23 cellular contexts compared by ENCODE assay signal in the genomic region with DNA sequence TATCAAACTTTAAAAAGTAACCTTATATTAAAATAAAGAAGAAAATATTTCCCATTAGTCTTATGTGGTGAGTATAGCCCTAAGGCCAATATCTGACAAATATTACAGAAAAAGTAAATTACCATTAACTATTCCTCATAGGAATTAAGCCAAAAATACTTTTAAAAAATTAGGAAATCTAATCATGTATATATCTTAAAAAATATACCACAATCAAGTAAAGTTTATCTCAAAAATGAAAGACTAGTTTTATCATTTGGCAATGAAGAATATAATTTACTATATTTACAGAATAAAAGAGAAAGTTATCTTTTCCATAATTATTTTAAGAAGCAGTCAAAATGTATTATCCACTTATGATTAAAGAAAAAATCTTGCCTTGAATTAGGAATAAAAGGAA.
A peak's percentile ranks its signal among the peaks of the same experiment; 100 is the strongest.
DNase-seq lines count a peak whose midpoint lies in the region; ATAC-seq, FAIRE-seq and TF ChIP-seq lines count a peak whose summit lies in the region.
"Had no signal": no experiment of that assay in that cellular context is flagged by ENCODE, and none has a peak within 500 bp of the region (broad histone marks: within the 10 kb centered on the region; RNA-seq: fewer than 3 reads in every experiment).

No MANE protein-coding gene starts in this region.

- H2AFZ ChIP-seq in SK-N-SH (ENCODE audit: low read depth): no peak overlapping the region
- H2AFZ ChIP-seq: GM23338 had no signal

- no peak for ATAC-seq in SK-N-SH treated with all-trans-retinoic acid at 6 μM for 48 hours
- ATAC-seq in esophagus mucosa: no peak
- ATAC-seq: GM12878, GM23338, HCT116 had no signal

- H3K27ac ChIP-seq in SK-N-SH (ENCODE audit: low read depth in 2 of 2, low read length in 1 of 2): no peak overlapping the region
- H3K27ac ChIP-seq in small intestine (ENCODE audit: low read depth in 1 of 2, low read length in 1 of 2): no peak overlapping the region
- H3K27ac ChIP-seq: 22Rv1; BLaER1 treated with 17β-estradiol and CSF1 and Interleukin-3, amounts not matched to agents 10 nM and 100 nM had no signal

- no peak overlapping the region for H3K9ac ChIP-seq in SK-N-SH
- H3K9ac ChIP-seq: BLaER1 treated with 17β-estradiol and CSF1 and Interleukin-3, amounts not matched to agents 10 nM and 100 nM had no signal

- POLR2A ChIA-PET in SK-N-SH (lab: Yijun Ruan, JAX): no interaction called here

- no peaks in the 10 kb centered on the region for H4K20me1 ChIP-seq in SK-N-SH (ENCODE audit: insufficient read depth)
- H4K20me1 ChIP-seq: BLaER1 treated with 17β-estradiol and CSF1 and Interleukin-3, amounts not matched to agents 10 nM and 100 nM had no signal

- H3K4me3 ChIP-seq in SK-N-SH (ENCODE audit: low read depth in 2 of 2, low read length in 1 of 2): no peak overlapping the region
- H3K4me3 ChIP-seq in small intestine (ENCODE audit: low read depth in 1 of 2, low read length in 2 of 2): no peak overlapping the region
- H3K4me3 ChIP-seq: BLaER1 treated with 17β-estradiol and CSF1 and Interleukin-3, amounts not matched to agents 10 nM and 100 nM; GM12878; GM23338 had no signal

- H3K27me3 ChIP-seq in SK-N-SH (ENCODE audit: insufficient read depth) (no peaks in the 10 kb centered on the region), small intestine (ENCODE audit: control insufficient read depth in 2 of 2, insufficient read depth in 2 of 2, low read length in 2 of 2) (no peaks in the 10 kb centered on the region)
- H3K27me3 ChIP-seq: BE2C; BLaER1 treated with 17β-estradiol and CSF1 and Interleukin-3, amounts not matched to agents 10 nM and 100 nM had no signal

- no peaks in the 10 kb centered on the region for H3K36me3 ChIP-seq in SK-N-SH (replicated peaks in 1 of 2; ENCODE audit: control insufficient read depth in 1 of 2, insufficient read depth in 2 of 2, low read length in 1 of 2)
- no peaks in the 10 kb centered on the region for H3K36me3 ChIP-seq in small intestine (ENCODE audit: control insufficient read depth in 2 of 2, insufficient read depth in 2 of 2, low read length in 2 of 2)
- H3K36me3 ChIP-seq: BE2C; BLaER1 treated with 17β-estradiol and CSF1 and Interleukin-3, amounts not matched to agents 10 nM and 100 nM had no signal

- H3K9me2 ChIP-seq in SK-N-SH: no peaks in the 10 kb centered on the region

- CTCF ChIA-PET in SK-N-SH (lab: Yijun Ruan, JAX): no interaction called here

- H3K9me3 ChIP-seq in SK-N-SH (no peaks in the 10 kb centered on the region), small intestine (ENCODE audit: control insufficient read depth, low read depth) (no peaks in the 10 kb centered on the region)
- H3K9me3 ChIP-seq: BE2C; BLaER1 treated with 17β-estradiol and CSF1 and Interleukin-3, amounts not matched to agents 10 nM and 100 nM had no signal

- no peaks in the 10 kb centered on the region for H3K79me2 ChIP-seq in SK-N-SH (ENCODE audit: insufficient read depth)

- H3K4me2 ChIP-seq in SK-N-SH: no peak overlapping the region
- H3K4me2 ChIP-seq: BLaER1 treated with 17β-estradiol and CSF1 and Interleukin-3, amounts not matched to agents 10 nM and 100 nM; GM23338 had no signal

- H3F3A ChIP-seq in SK-N-SH (replicated peaks; ENCODE audit: insufficient read depth): no peaks in the 10 kb centered on the region

- TF ChIP-seq CTCF in SK-N-SH (IDR thresholded peaks at IDR 0.05): no peak

- no peak for TF ChIP-seq EP300 in SK-N-SH (IDR thresholded peaks at IDR 0.05; ENCODE audit: borderline replicate concordance in 1 of 2, low read depth in 1 of 2, low read length in 1 of 2)

- H3K4me1 ChIP-seq in SK-N-SH (ENCODE audit: control insufficient read depth in 1 of 2, insufficient read depth in 2 of 2, low read depth in 1 of 2, low read length in 1 of 2): no peaks in the 10 kb centered on the region
- no peaks in the 10 kb centered on the region for H3K4me1 ChIP-seq in small intestine (ENCODE audit: control insufficient read depth in 2 of 2, insufficient read depth in 1 of 2, low read depth in 1 of 2, low read length in 1 of 2)
- H3K4me1 ChIP-seq: BE2C; BLaER1 treated with 17β-estradiol and CSF1 and Interleukin-3, amounts not matched to agents 10 nM and 100 nM had no signal

- FAIRE-seq in islet of Langerhans (lab: Jason Lieb, UNC): peak; percentile 5
- peak; percentile 70 for FAIRE-seq in small intestine (lab: Jason Lieb, UNC)
- FAIRE-seq: D721Med, GM12878, GM18507 had no signal

- DNase-seq in SK-N-SH (no peak), small intestine (no peak), AG08395 (ENCODE audit: low spot score) (no peak), NCI-H1092 (lab: John Stamatoyannopoulos, UW) (no peak)
- DNase-seq: AML-193; BE2C; CD4-positive, alpha-beta T cell; CD8-positive, alpha-beta memory T cell; DMS 273 treated with DMSO at 0.1 percent for 48 hours; DMS79; EL; GDM1; H9 had no signal

- TF ChIP-seq RAD21 in SK-N-SH (IDR thresholded peaks at IDR 0.05; ENCODE audit: low read length): no peak

TF ChIP-seq in SK-N-SH treated with all-trans-retinoic acid at 6 μM for 48 hours, 23 proteins besides CTCF, POLR2A, EP300 and RAD21:
- TF ChIP-seq ISL1 (CRISPR knock-in tag; IDR thresholded peaks at IDR 0.05): peak; percentile 93
- TF ChIP-seq RARB (CRISPR knock-in tag; IDR thresholded peaks at IDR 0.05): no peak

TF ChIP-seq in SK-N-SH, 30 proteins besides CTCF, POLR2A, EP300 and RAD21:
- TF ChIP-seq JUND (IDR thresholded peaks at IDR 0.05) (no peak), TEAD4 (IDR thresholded peaks at IDR 0.05; ENCODE audit: borderline replicate concordance, insufficient read depth) (no peak), IRF3 (IDR thresholded peaks at IDR 0.05; ENCODE audit: low read depth, low read length) (no peak), EZH2phosphoT487 (IDR thresholded peaks at IDR 0.05; ENCODE audit: borderline replicate concordance, low read depth) (no peak), TAF1 (IDR thresholded peaks at IDR 0.05; ENCODE audit: borderline replicate concordance, low read depth, low read length) (no peak), GABPA (IDR thresholded peaks at IDR 0.05; ENCODE audit: low read depth) (no peak), USF2 (IDR thresholded peaks at IDR 0.05; ENCODE audit: borderline replicate concordance, low read depth, low read length) (no peak), SIN3A (IDR thresholded peaks at IDR 0.05; ENCODE audit: borderline replicate concordance, low read depth, low read length) (no peak), RFX5 (IDR thresholded peaks at IDR 0.05; ENCODE audit: low read length) (no peak), SMC3 (IDR thresholded peaks at IDR 0.05; ENCODE audit: low read depth, low read length) (no peak), NRF1 (IDR thresholded peaks at IDR 0.05; ENCODE audit: low read depth, low read length) (no peak), MEF2A (IDR thresholded peaks at IDR 0.05; ENCODE audit: borderline replicate concordance, low read depth) (no peak), USF1 (IDR thresholded peaks at IDR 0.05; ENCODE audit: borderline replicate concordance, low read depth) (no peak), ELF1 (IDR thresholded peaks at IDR 0.05) (no peak), MXI1 (IDR thresholded peaks at IDR 0.05; ENCODE audit: low read depth, low read length) (no peak), RXRA (IDR thresholded peaks at IDR 0.05; ENCODE audit: borderline replicate concordance, low read depth) (no peak)
- TF ChIP-seq, protein P1, sequence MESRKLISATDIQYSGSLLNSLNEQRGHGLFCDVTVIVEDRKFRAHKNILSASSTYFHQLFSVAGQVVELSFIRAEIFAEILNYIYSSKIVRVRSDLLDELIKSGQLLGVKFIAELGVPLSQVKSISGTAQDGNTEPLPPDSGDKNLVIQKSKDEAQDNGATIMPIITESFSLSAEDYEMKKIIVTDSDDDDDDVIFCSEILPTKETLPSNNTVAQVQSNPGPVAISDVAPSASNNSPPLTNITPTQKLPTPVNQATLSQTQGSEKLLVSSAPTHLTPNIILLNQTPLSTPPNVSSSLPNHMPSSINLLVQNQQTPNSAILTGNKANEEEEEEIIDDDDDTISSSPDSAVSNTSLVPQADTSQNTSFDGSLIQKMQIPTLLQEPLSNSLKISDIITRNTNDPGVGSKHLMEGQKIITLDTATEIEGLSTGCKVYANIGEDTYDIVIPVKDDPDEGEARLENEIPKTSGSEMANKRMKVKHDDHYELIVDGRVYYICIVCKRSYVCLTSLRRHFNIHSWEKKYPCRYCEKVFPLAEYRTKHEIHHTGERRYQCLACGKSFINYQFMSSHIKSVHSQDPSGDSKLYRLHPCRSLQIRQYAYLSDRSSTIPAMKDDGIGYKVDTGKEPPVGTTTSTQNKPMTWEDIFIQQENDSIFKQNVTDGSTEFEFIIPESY (IDR thresholded peaks at IDR 0.05; ENCODE audit: borderline replicate concordance, low read depth): no peak
- TF ChIP-seq, protein P2, sequence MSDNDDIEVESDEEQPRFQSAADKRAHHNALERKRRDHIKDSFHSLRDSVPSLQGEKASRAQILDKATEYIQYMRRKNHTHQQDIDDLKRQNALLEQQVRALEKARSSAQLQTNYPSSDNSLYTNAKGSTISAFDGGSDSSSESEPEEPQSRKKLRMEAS (IDR thresholded peaks at IDR 0.05; ENCODE audit: low read depth): no peak
